ENCODE assay signal across 8 cellular contexts in the genomic region with DNA sequence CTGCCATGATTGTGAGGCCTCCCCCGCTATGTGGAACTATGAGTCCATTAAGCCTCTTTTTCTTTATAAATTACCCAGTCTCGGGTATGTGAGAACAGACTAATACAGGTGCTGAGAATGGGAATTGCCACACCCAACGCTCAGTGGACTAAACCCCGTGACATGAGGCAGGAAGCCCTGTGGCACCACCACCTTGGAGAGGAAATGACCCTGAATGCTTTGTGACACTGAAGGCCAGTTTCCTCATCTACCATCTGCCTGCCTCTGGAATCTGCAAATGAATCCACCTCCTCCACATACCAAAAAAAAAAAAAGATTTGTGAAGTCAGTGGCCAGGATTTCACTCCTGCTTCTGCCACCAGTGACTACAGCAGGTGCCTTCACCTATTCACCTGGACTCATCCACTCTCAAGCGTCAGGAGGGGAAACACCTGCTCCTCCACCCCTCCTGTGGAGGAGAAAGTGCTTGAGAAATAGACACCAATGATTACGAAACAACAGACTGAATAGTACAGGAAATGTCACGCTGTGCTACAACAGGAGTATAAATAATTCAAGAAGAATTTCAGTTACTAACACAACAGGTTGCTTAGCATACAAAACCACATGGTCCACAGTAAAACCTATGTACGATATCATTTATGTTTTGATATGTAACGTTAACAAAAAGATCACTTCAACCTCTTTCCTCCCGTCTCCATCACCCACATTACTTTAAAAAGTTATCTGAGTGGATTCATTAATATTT. TPM values are rescaled to one million over a fixed set of nuclear protein-coding genes. Genes with fewer than 3 reads are reported as not detected.
A peak's percentile ranks its signal among the peaks of the same experiment; 100 is the strongest.
DNase-seq lines count a peak whose midpoint lies in the region; ATAC-seq, FAIRE-seq and TF ChIP-seq lines count a peak whose summit lies in the region.

No MANE protein-coding gene starts in this region.

- H3K9me3 ChIP-seq in left lung: no peaks in the 10 kb centered on the region

- H3K4me3 ChIP-seq in astrocyte of the cerebellum (ENCODE audit: low read depth, low read length) (no peak overlapping the region), left lung (no peak overlapping the region)

- TF ChIP-seq CTCF in AG09319 (IDR thresholded peaks at IDR 0.05; ENCODE audit: low read depth, low read length) (no peak), astrocyte of the cerebellum (IDR thresholded peaks at IDR 0.05; ENCODE audit: low read depth, low read length, missing control alignments) (no peak), left lung (IDR thresholded peaks at IDR 0.05) (no peak)

- DNase-seq in AG09319 (ENCODE audit: extremely low read depth, low read depth) (peak; percentile 10), NCI-H146 (lab: John Stamatoyannopoulos, UW) (peak; percentile 99), astrocyte of the cerebellum (ENCODE audit: low read depth) (peak; percentile 81), left lung (peak in 1 of 2 donors; percentile 45), activated gamma-delta T cell (lab: John Stamatoyannopoulos, UW) (no peak), frontal cortex (ENCODE audit: low spot score in 2 of 2) (no peak), dedifferentiated amniotic fluid mesenchymal stem cell (ENCODE audit: extremely low spot score) (no peak)
- DNase-seq in central memory CD4-positive, alpha-beta T cell: no peak

- FAIRE-seq in frontal cortex (lab: Jason Lieb, UNC): no peak

- H3K27ac ChIP-seq in left lung: peak overlapping the region; percentile 44 to 84

- in situ Hi-C loops in astrocyte of the cerebellum (cut with HindIII; ENCODE audit: low sequenced_read_pairs): no loop called here

- H3K36me3 ChIP-seq in left lung: peaks cover 0 to 3% of the 10 kb centered on the region in 2 donors

- intact Hi-C loops in left lung (cut with DNase I): no loop called here

- H3K4me1 ChIP-seq in left lung: peaks cover 13 to 43% of the 10 kb centered on the region in 2 donors

- peak; percentile 85 for ATAC-seq in left lung

- H3K27me3 ChIP-seq in left lung: no peaks in the 10 kb centered on the region

RNA-seq across cellular contexts. Expression of a gene that starts 41.4 kb away (rescaled TPM):
- total RNA-seq in left lung: 1 to 10 TPM; 7.5 to 8.9 TPM
- total RNA-seq in frontal cortex: 22.4 TPM

Comparison
In these comparisons a context has a peak if more than half of its experiments do, and no peak if none do; other contexts are left out.
1. DNase-seq: peak in AG09319 (single experiment), NCI-H146 (single experiment) and astrocyte of the cerebellum (single experiment); none in activated gamma-delta T cell (single experiment), frontal cortex (0 of 2), central memory CD4-positive, alpha-beta T cell (single experiment) and dedifferentiated amniotic fluid mesenchymal stem cell (single experiment).